ENCODE assay signal across 8 cellular contexts in the genomic region with DNA sequence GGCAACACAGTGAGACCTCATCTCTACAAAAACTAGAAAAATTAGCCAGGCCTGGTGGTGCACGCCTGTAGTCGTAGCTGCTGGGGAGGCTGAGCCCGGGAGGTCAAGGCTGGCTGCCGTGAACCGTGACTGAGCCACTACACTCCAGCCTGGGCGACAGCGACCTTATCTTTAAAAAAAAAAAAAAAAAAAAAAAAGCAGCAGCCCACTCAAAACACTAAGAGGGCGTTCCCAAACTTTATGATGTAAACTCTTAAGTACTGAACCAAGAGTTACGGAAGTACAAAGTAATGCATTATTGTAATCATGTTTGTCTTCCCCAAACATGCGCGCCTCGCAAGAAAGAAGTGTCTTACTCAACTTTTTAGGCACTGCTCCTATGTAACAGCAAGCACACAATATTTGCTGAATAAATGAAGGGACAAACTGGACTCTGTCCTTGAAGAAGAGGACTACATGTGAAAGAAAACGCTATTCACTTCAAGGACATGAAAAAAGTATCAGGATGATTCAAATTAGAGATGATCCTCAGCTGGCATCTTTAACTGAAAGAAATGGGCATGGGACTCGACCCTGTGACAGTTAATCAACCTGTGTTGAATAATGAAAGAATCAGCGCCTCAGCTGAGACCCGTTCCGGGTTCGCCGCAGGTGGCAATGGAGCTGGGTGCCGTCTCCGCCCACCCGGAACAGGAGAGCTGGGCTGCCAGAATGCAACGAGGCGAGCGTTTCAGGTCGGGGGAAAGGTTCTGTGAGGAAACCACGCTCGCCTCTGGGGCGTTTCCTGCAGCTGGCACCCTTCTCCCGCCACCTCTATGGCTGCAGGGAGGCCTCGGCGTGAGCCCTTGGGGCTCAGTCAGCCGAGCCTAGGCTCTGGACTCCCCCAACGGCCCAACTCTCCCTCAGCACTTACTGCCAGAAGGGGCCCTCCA. TPM values are rescaled to one million over a fixed set of nuclear protein-coding genes. Genes with fewer than 3 reads are reported as not detected.
DNase-seq lines count a peak whose midpoint lies in the region; ATAC-seq and TF ChIP-seq lines count a peak whose summit lies in the region.

No MANE protein-coding gene starts in this region.

- no peaks in the 10 kb centered on the region for H3K27me3 ChIP-seq in lung (ENCODE audit: control insufficient read depth, insufficient read depth)

- peak; percentile 68 for DNase-seq in NCI-H748 (lab: John Stamatoyannopoulos, UW; ENCODE audit: unreplicated experiment)
- DNase-seq in NCI-H748 treated with DMSO at 0.1 percent for 48 hours (lab: John Stamatoyannopoulos, UW): no peak
- peak; percentile 78 for DNase-seq in NCI-H226
- peak; percentile 82 for DNase-seq in activated CD4-positive, alpha-beta T cell treated with anti-CD3 and anti-CD28 coated beads, Interleukin-2, amount 50 U/mL, for 1 hour
- DNase-seq in dermis microvascular lymphatic vessel endothelial cell (ENCODE audit: low read depth in 2 of 2): peak; percentile 49 to 74
- DNase-seq in lung (ENCODE audit: low spot score): peak; percentile 70
- peak; percentile 70 for DNase-seq in stimulated activated CD8-positive, alpha-beta memory T cell treated with anti-CD3 and anti-CD28 coated beads, Interleukin-12 subunit alpha, Interleukin-12 subunit beta, amount 100 ng/mL, for 1 hour (ENCODE audit: low read depth)

- peaks cover 0 to 7% of the 10 kb centered on the region in 2 donors for H3K4me1 ChIP-seq in lung (ENCODE audit: control insufficient read depth in 2 of 2, insufficient read depth in 2 of 2, low read length in 2 of 2)

- H3K36me3 ChIP-seq in lung (ENCODE audit: control insufficient read depth in 2 of 2, insufficient read depth in 2 of 2, low read length in 2 of 2): peaks cover 0 to 7% of the 10 kb centered on the region in 2 donors

- H3K4me3 ChIP-seq in lung: peak overlapping the region; percentile 87

- WGBS in lung, 2 donors: 6 to 12% methylated on average over 33 to 34 of the region's 34 CpGs

- TF ChIP-seq CTCF in lung (IDR thresholded peaks at IDR 0.05; ENCODE audit: control extremely low read depth, extremely low read depth): no peak

- peak; percentile 49 for ATAC-seq in HG03064 (IDR thresholded peaks at IDR 0.05; ENCODE audit: low read depth, unreplicated experiment)
- peak; percentile 75 for ATAC-seq in lung (ENCODE audit: insufficient read depth, low FRiP score)

- H3K27ac ChIP-seq in lung (ENCODE audit: low read depth in 1 of 2, low read length in 1 of 2): peak overlapping the region; percentile 98 to 99

- no peaks in the 10 kb centered on the region for H3K9me3 ChIP-seq in lung (ENCODE audit: control insufficient read depth in 2 of 2, insufficient read depth in 1 of 2, low read length in 1 of 2)

RNA-seq across cellular contexts. Expression of a gene that starts 0.7 kb away (rescaled TPM):
- total RNA-seq in dermis microvascular lymphatic vessel endothelial cell: 30.2 and 35.9 TPM in 2 replicates
- 100 to 1,000 TPM in 1 of 2 donors, 10 to 100 TPM in 1; 86.5 to 119 TPM for total RNA-seq in lung
- polyA plus RNA-seq in lung: 10 to 100 TPM; 39.2 to 42.0 TPM

RNA-seq across cellular contexts. Expression of a gene that starts 48.4 kb away (rescaled TPM):
- total RNA-seq in dermis microvascular lymphatic vessel endothelial cell: under 0.01 and 0.13 TPM in 2 replicates
- total RNA-seq in lung: 1 to 10 TPM; 2.4 to 3.0 TPM
- polyA plus RNA-seq in lung: 1 to 10 TPM; 4.4 to 4.8 TPM

RNA-seq across cellular contexts. Expression of a gene that starts 48.6 kb away (rescaled TPM):
- total RNA-seq in dermis microvascular lymphatic vessel endothelial cell (1,733 and 2,154 TPM in 2 replicates), lung (1,000 to 10,000 TPM; 2,080 to 4,787 TPM)
- over 10,000 TPM in 1 of 2 donors, 1,000 to 10,000 TPM in 1; 1,933 to 11,026 TPM for polyA plus RNA-seq in lung
